ENCODE assay signal across 11 cellular contexts in the genomic region with DNA sequence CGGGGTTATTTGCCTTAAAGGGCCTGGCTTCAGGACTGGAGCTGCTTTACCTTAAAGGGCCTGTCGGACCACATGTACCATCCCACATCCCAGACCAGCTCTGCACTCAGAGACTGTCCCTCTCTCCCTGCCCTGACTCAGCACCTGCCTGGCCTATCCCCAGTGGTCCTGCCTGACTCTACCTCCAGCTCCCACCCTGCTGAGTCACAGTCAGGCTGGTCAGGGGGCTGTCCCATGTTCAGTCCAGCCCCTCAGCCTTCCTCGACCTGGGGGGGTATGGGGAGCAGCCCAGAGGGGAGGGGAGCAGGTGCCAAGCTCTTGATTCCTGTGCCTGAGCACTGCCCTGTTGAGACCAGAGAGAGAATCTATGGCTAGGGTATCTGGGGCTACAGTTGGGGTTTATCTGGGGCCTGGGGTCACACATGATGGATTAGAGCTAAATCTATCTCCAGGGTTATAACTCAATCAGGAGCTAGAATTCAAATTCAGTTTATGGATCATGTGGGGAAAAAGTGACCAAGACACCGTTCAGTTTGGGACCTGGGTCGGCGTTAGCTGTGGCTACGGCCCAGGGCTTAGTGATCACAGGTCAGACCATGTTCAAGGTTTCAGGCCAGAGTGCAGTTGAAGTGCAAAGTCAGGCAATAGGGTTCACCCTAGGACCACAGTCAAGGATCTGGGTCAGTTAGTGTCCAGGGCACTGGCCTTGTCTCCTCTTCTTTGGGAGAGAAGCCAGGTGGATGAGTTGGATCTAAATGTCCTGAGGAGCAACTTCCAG. TPM values are rescaled to one million over a fixed set of nuclear protein-coding genes. Genes with fewer than 3 reads are reported as not detected.
DNase-seq lines count a peak whose midpoint lies in the region; ATAC-seq and TF ChIP-seq lines count a peak whose summit lies in the region.
"Had no signal": no experiment of that assay in that cellular context is flagged by ENCODE, and none has a peak within 500 bp of the region (broad histone marks: within the 10 kb centered on the region; RNA-seq: fewer than 3 reads in every experiment).

No MANE protein-coding gene starts in this region.

- H3K27ac Mint-ChIP-seq in MCF 10A (ENCODE audit: low read depth, unreplicated experiment): peak overlapping the region; percentile 95

- H3K36me3 Mint-ChIP-seq in MCF 10A (ENCODE audit: insufficient read depth, unreplicated experiment): no peaks in the 10 kb centered on the region
- H3K36me3 Mint-ChIP-seq: neural progenitor cell had no signal

- H2BK15ac ChIP-seq in mesenchymal stem cell (ENCODE audit: low read depth, poor library complexity, severe bottlenecking): peak overlapping the region; percentile 88

- no peaks in the 10 kb centered on the region for H3K27me3 Mint-ChIP-seq in MCF 10A (ENCODE audit: insufficient read depth, unreplicated experiment)
- H3K27me3 Mint-ChIP-seq: activated T-cell treated with anti-CD3 and anti-CD28 coated beads, Interleukin-2, amount 50 U/mL, for 24 hours had no signal

- H2AFZ ChIP-seq in mesenchymal stem cell (ENCODE audit: low read depth, low read length): peak overlapping the region; percentile 46
- H2AFZ ChIP-seq: neural progenitor cell had no signal

- no peak for TF ChIP-seq CTCF in left ventricle myocardium inferior (IDR thresholded peaks at IDR 0.05; ENCODE audit: borderline replicate concordance)
- no peak for TF ChIP-seq CTCF in MCF 10A (IDR thresholded peaks at IDR 0.05; ENCODE audit: unreplicated experiment)
- no peak for TF ChIP-seq CTCF in suprapubic skin (IDR thresholded peaks at IDR 0.05)

- no peak overlapping the region for H2BK5ac ChIP-seq in mesenchymal stem cell (ENCODE audit: low read depth, low read length, poor library complexity, severe bottlenecking)

- H3K18ac ChIP-seq in mesenchymal stem cell (ENCODE audit: low read depth in 1 of 2, low read length in 2 of 2): peak overlapping the region; percentile 87 to 98

- no peaks in the 10 kb centered on the region for H3K79me1 ChIP-seq in mesenchymal stem cell (replicated peaks; ENCODE audit: low read length, poor library complexity, severe bottlenecking)

- BruUV-seq in MCF 10A (replicated peaks; lab: Mats Ljungman, UMichigan): TSS peak; percentile 78

- peaks cover 61% of the 10 kb centered on the region for H3K4me1 Mint-ChIP-seq in MCF 10A (ENCODE audit: insufficient read depth, unreplicated experiment)

- peak overlapping the region; percentile 94 to 99 for H2BK12ac ChIP-seq in mesenchymal stem cell (ENCODE audit: low read length in 2 of 2)

- H3K9me3 ChIP-seq in left ventricle myocardium inferior (replicated peaks): no peaks in the 10 kb centered on the region
- no peaks in the 10 kb centered on the region for H3K9me3 ChIP-seq in mesenchymal stem cell (ENCODE audit: control insufficient read depth, low read length)
- no peaks in the 10 kb centered on the region for H3K9me3 ChIP-seq in suprapubic skin

- CTCF ChIA-PET in MCF 10A (lab: Yijun Ruan, JAX): interaction anchor here (0.6 to 5.0 kb wide), 9 partner anchors 9 to 279 kb away, joined by 3 to 37 read pairs (median 4); partner anchors contain the start of gene TRIB3

- no peaks in the 10 kb centered on the region for H3K36me3 ChIP-seq in left ventricle myocardium inferior
- no peaks in the 10 kb centered on the region for H3K36me3 ChIP-seq in mesenchymal stem cell (ENCODE audit: control insufficient read depth in 1 of 2, insufficient read depth in 2 of 2, low read depth in 1 of 2, low read length in 2 of 2)
- no peaks in the 10 kb centered on the region for H3K36me3 ChIP-seq in suprapubic skin
- H3K36me3 ChIP-seq: neural progenitor cell had no signal

- ATAC-seq in GM19395 (IDR thresholded peaks at IDR 0.05; ENCODE audit: unreplicated experiment) (no peak), HG02852 (IDR thresholded peaks at IDR 0.05; ENCODE audit: unreplicated experiment) (no peak)

- no peaks in the 10 kb centered on the region for H3K9me3 Mint-ChIP-seq in MCF 10A (ENCODE audit: unreplicated experiment)
- H3K9me3 Mint-ChIP-seq: activated T-cell treated with anti-CD3 and anti-CD28 coated beads, Interleukin-2, amount 50 U/mL, for 24 hours; immature natural killer cell had no signal

- TF ChIP-seq EP300 in suprapubic skin (IDR thresholded peaks at IDR 0.05): no peak

- peak overlapping the region; percentile 21 for H3K27ac ChIP-seq in left ventricle myocardium inferior (replicated peaks)
- H3K27ac ChIP-seq in mesenchymal stem cell (ENCODE audit: low read length, poor library complexity, severe bottlenecking): no peak overlapping the region
- no peak overlapping the region for H3K27ac ChIP-seq in suprapubic skin
- H3K27ac ChIP-seq: neural progenitor cell had no signal

- intact Hi-C loops in left ventricle myocardium inferior (cut with micrococcal nuclease): no loop called here
- intact Hi-C loops in cardiac septum (cut with DNase I): no loop called here
- intact Hi-C loops in MCF 10A (cut with micrococcal nuclease): no loop called here

- peak overlapping the region; percentile 91 for H4K91ac ChIP-seq in mesenchymal stem cell (ENCODE audit: low read length)

- peak overlapping the region; percentile 93 for H4K8ac ChIP-seq in mesenchymal stem cell (ENCODE audit: low read length)

- H2BK120ac ChIP-seq in mesenchymal stem cell (ENCODE audit: low read depth, low read length): peak overlapping the region; percentile 91

- H3K4me3 Mint-ChIP-seq in MCF 10A (ENCODE audit: unreplicated experiment): no peak overlapping the region
- H3K4me3 Mint-ChIP-seq: activated T-cell treated with anti-CD3 and anti-CD28 coated beads, Interleukin-2, amount 50 U/mL, for 24 hours; immature natural killer cell; neural progenitor cell had no signal

- no peak overlapping the region for H3K4me2 ChIP-seq in mesenchymal stem cell (ENCODE audit: low read length, poor library complexity, severe bottlenecking)
- H3K4me2 ChIP-seq: neural progenitor cell had no signal

- POLR2A ChIA-PET in MCF 10A (lab: Yijun Ruan, JAX): interaction anchor here (0.6 to 24.6 kb wide), 11 partner anchors 5 to 89 kb away, joined by 3 to 671 read pairs (median 11); partner anchors contain the start of genes SOX12, TRIB3 and ZCCHC3

- H3K9ac ChIP-seq in mesenchymal stem cell (ENCODE audit: low read length): no peak overlapping the region
- H3K9ac ChIP-seq: neural progenitor cell had no signal

- peak overlapping the region in 1 of 2 experiments; percentile 26 for H3K14ac ChIP-seq in mesenchymal stem cell (ENCODE audit: low read length in 2 of 2)

- H3K27me3 ChIP-seq in left ventricle myocardium inferior (ENCODE audit: low read depth) (no peaks in the 10 kb centered on the region), mesenchymal stem cell (ENCODE audit: control insufficient read depth in 1 of 2, insufficient read depth in 1 of 2, low read length in 2 of 2) (no peaks in the 10 kb centered on the region), suprapubic skin (no peaks in the 10 kb centered on the region)
- H3K27me3 ChIP-seq: neural progenitor cell had no signal

- DNase-seq in left ventricle myocardium inferior: no peak
- DNase-seq in cardiac septum (ENCODE audit: low spot score): no peak
- DNase-seq in MCF 10A (ENCODE audit: unreplicated experiment): no peak
- no peak for DNase-seq in mesenchymal stem cell
- DNase-seq in suprapubic skin (ENCODE audit: low spot score in 2 of 2): no peak
- DNase-seq in DMS53 treated with DMSO at 0.1 percent for 48 hours (lab: John Stamatoyannopoulos, UW; ENCODE audit: unreplicated experiment): no peak
- DNase-seq: activated T-cell treated with anti-CD3 and anti-CD28 coated beads, Interleukin-2, amount 50 U/mL, for 24 hours; immature natural killer cell had no signal

- TF ChIP-seq POLR2A in suprapubic skin (IDR thresholded peaks at IDR 0.05): no peak

- H2AK5ac ChIP-seq in mesenchymal stem cell (ENCODE audit: low read length, severe bottlenecking): peak overlapping the region; percentile 92

- 76% methylated on average over 5 of the region's 7 CpGs for WGBS in mesenchymal stem cell
- WGBS in suprapubic skin: 90% methylated on average over 6 of the region's 7 CpGs

- H3K4me1 ChIP-seq in left ventricle myocardium inferior (peaks cover 25% of the 10 kb centered on the region), mesenchymal stem cell (ENCODE audit: control insufficient read depth, insufficient read depth, low read depth, low read length) (peaks cover 14% of the 10 kb centered on the region), suprapubic skin (peaks cover 18% of the 10 kb centered on the region)
- H3K4me1 ChIP-seq: neural progenitor cell had no signal

- peak overlapping the region; percentile 60 to 93 for H3K4ac ChIP-seq in mesenchymal stem cell (ENCODE audit: low read depth in 1 of 2, low read length in 2 of 2)

- peak overlapping the region in 1 of 2 experiments; percentile 77 for H3K23ac ChIP-seq in mesenchymal stem cell (ENCODE audit: low read length in 2 of 2)

- H3K4me3 ChIP-seq in left ventricle myocardium inferior: no peak overlapping the region
- no peak overlapping the region for H3K4me3 ChIP-seq in mesenchymal stem cell (ENCODE audit: insufficient read depth in 1 of 2, low read depth in 1 of 2, low read length in 2 of 2)
- no peak overlapping the region for H3K4me3 ChIP-seq in suprapubic skin
- H3K4me3 ChIP-seq: neural progenitor cell had no signal

RNA-seq across cellular contexts. Expression of gene TRIB3, which starts 9.4 kb away (rescaled TPM):
- 0.69 TPM for total RNA-seq in left ventricle myocardium inferior
- 1.3 TPM for total RNA-seq in cardiac septum
- total RNA-seq in MCF 10A (2022): 477 and 598 TPM in 2 replicates
- 52.7 TPM for polyA plus RNA-seq in mesenchymal stem cell (2013, experiment 1 of 2)
- polyA plus RNA-seq in mesenchymal stem cell (2013, experiment 2 of 2): 53.4 TPM
- 10 to 100 TPM; 14.3 to 30.7 (median 28.0) TPM for total RNA-seq in suprapubic skin

RNA-seq across cellular contexts. Expression of gene NRSN2, which starts 24.3 kb away (rescaled TPM):
- 17.5 TPM for total RNA-seq in left ventricle myocardium inferior
- 23.9 TPM for total RNA-seq in cardiac septum
- total RNA-seq in MCF 10A (2022): 8.2 and 8.4 TPM in 2 replicates
- polyA plus RNA-seq in mesenchymal stem cell (2013, experiment 1 of 2): 63.0 TPM
- 60.9 TPM for polyA plus RNA-seq in mesenchymal stem cell (2013, experiment 2 of 2)
- total RNA-seq in suprapubic skin: 10 to 100 TPM in 3 of 4 donors, 1 to 10 TPM in 1; 8.1 to 11.4 (median 10.9) TPM

RNA-seq across cellular contexts. Expression of gene RBCK1, which starts 36.9 kb away (rescaled TPM):
- total RNA-seq in left ventricle myocardium inferior (49.7 TPM), cardiac septum (44.3 TPM), MCF 10A (2022) (353 and 488 TPM in 2 replicates), suprapubic skin (10 to 100 TPM; 63.6 to 85.3 (median 78.5) TPM)
- polyA plus RNA-seq in mesenchymal stem cell (2013, experiment 1 of 2): 78.2 TPM
- 76.4 TPM for polyA plus RNA-seq in mesenchymal stem cell (2013, experiment 2 of 2)

RNA-seq across cellular contexts. Expression of gene SOX12, which starts 45.8 kb away (rescaled TPM):
- 12.3 TPM for total RNA-seq in left ventricle myocardium inferior
- 10.6 TPM for total RNA-seq in cardiac septum
- 17.2 and 17.6 TPM in 2 replicates for total RNA-seq in MCF 10A (2022)
- 30.8 TPM for polyA plus RNA-seq in mesenchymal stem cell (2013, experiment 1 of 2)
- 29.9 TPM for polyA plus RNA-seq in mesenchymal stem cell (2013, experiment 2 of 2)
- 1 to 10 TPM; 5.4 to 6.5 (median 5.9) TPM for total RNA-seq in suprapubic skin

Comparison
In these comparisons a context has a peak if more than half of its experiments do, and no peak if none do; other contexts are left out.
1. RNA of gene TRIB3, which starts 9.4 kb away (total RNA-seq): 477 to 598 TPM in MCF 10A; 14.3 to 30.7 TPM in suprapubic skin, 1.3 TPM in cardiac septum (single experiment) and 0.69 TPM in left ventricle myocardium inferior (single experiment); every median in the first group is over 10 times any median in the second.